21 cellular contexts compared by ENCODE assay signal in the genomic region with DNA sequence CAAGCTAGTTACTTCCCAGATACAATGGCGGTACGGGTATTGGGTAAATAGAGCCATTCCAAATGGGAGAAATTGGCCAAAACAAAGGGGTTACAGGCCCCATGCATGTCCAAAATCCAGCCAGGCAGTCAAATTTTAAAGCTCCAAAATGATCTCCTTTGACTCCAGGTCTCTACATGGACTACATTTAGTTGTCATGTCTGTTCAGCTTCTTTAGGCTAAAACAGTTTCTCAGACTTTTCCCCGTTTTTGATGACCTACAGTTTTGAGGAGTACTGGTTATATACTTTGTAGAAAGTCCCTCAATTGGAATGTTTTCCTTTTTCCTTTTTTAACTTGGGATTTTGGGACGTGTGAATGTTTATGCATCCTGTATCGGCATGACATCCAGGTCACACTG.
"Had no signal": no experiment of that assay in that cellular context is flagged by ENCODE, and none has a peak within 500 bp of the region (broad histone marks: within the 10 kb centered on the region; RNA-seq: fewer than 3 reads in every experiment).

No MANE protein-coding gene starts in this region.

- H3K4me2 ChIP-seq: KMS-11, SK-N-SH had no signal

- H3K9me3 ChIP-seq: SK-N-SH had no signal

- DNase-seq: Kasumi-1, MM.1S, NCI-H1092 treated with DMSO at 0.1 percent for 48 hours, NCI-H1436, NCI-H187, NCI-H2029, NCI-H2081 treated with DMSO at 0.1 percent for 48 hours, NCI-H2171, NCI-H226, NCI-H446, NCI-H510A, NCI-H524 treated with DMSO at 0.1 percent for 48 hours, NCI-H69, NCI-H774, PC-3, SHP77, SK-N-SH had no signal

- H3K27ac ChIP-seq: KMS-11, RWPE1 had no signal

- H3K9ac ChIP-seq: KMS-11, SK-N-SH had no signal

- FAIRE-seq: K562 had no signal

- ATAC-seq: Panc1, PC-3 had no signal
